In genomic region chr2:152825834-152826233, GRCh38 we compare ENCODE assay signal across 1 cellular context.
TF ChIP-seq lines count a peak whose summit lies in the region.

No MANE protein-coding gene starts in this region.

TF ChIP-seq in SK-N-SH treated with all-trans-retinoic acid at 6 μM for 48 hours, 23 proteins besides CTCF, POLR2A, EP300 and RAD21 (continued from another document):
- TF ChIP-seq CSRNP3 (CRISPR knock-in tag; IDR thresholded peaks at IDR 0.05) (no peak), RARB (CRISPR knock-in tag; IDR thresholded peaks at IDR 0.05) (no peak), ZFP3 (CRISPR knock-in tag; IDR thresholded peaks at IDR 0.05) (no peak), ZNF70 (CRISPR knock-in tag; IDR thresholded peaks at IDR 0.05) (no peak), TSHZ2 (CRISPR knock-in tag; IDR thresholded peaks at IDR 0.05) (no peak), CREB5 (CRISPR knock-in tag; IDR thresholded peaks at IDR 0.05; ENCODE audit: low read depth) (no peak), TCF4 (CRISPR knock-in tag; IDR thresholded peaks at IDR 0.05; ENCODE audit: borderline replicate concordance) (no peak), PPARA (CRISPR knock-in tag; IDR thresholded peaks at IDR 0.05; ENCODE audit: borderline replicate concordance) (no peak), ZC3H10 (CRISPR knock-in tag; IDR thresholded peaks at IDR 0.05) (no peak), PATZ1 (CRISPR knock-in tag; IDR thresholded peaks at IDR 0.05; ENCODE audit: borderline replicate concordance) (no peak), SNAI2 (CRISPR knock-in tag; IDR thresholded peaks at IDR 0.05) (no peak), ARNTL (CRISPR knock-in tag; IDR thresholded peaks at IDR 0.05; ENCODE audit: borderline replicate concordance, low read depth) (no peak)
